ENCODE assay signal across 1 cellular context in the genomic region with DNA sequence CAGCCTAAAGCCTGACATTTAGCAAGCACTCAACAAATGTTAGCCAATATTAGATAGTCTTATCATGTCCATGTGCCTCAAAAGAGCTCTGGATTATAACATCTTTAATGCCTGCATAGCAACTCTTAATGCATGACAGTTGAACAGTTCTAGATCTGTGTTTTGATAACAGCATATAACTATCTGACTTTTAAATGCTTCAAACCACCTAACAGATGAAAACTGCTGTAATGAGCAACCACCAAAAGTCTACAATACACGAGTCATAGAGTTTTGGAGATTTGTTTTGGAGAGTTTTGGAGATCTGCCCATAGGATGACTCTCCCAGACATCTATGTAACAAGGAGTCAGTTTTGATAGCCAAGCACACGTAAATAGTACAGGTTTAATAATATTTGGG.
TF ChIP-seq lines count a peak whose summit lies in the region.

No MANE protein-coding gene starts in this region.

TF ChIP-seq in SK-N-SH treated with all-trans-retinoic acid at 6 μM for 48 hours, 23 proteins besides CTCF, POLR2A, EP300 and RAD21 (continued from another document):
- TF ChIP-seq POU6F1 (CRISPR knock-in tag; IDR thresholded peaks at IDR 0.05; ENCODE audit: borderline replicate concordance, low read depth) = no peak
TF ChIP-seq in SK-N-SH treated with all-trans-retinoic acid at 6 μM for 48 hours: peak in this region for 12.
